15 cellular contexts compared by ENCODE assay signal in the genomic region with DNA sequence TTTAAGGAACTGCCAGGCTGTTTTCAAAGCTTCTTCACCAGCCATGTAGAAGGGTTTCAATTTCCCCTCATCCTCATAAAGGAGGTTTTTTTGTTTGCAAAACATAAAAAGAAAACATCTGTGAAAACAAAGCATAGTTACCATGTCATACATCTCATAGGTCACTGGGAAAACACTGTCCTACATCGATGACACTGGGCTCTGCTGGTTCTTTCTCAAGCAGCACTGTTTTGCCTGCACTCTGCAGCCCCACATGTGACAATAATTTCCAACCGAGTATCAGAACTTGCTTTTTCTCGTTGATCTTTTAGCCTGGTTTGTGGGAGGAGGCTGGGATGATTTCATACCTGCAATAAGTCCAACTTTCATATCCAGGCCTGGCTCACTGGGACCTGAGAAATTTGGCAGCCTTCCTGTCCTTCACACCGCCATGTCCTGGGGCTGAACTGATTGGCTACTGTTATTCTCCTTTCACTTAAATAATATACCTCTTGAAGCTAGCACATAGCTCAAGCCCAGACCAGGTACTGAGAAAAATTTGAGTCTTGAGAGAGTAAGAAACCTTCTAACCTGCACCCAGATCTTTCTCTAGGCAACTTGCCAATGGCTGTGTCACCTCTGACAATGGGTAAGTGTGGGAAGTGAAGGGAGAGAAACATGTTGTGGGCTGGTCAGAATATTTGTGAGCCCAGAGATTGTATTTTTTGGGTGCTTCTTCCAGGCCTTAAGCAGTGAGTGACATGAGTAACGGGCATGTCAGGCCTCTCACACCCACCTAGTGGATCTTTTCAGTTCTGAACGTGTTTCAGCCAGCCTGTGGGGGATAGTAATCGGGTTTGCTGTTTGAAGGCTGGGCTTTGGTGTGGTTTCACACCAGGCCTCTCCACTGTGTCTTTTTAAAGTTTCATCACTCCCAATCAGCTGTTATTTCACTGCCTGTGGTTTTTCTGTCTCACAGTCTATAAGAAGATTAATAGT.
DNase-seq lines count a peak whose midpoint lies in the region; ATAC-seq and TF ChIP-seq lines count a peak whose summit lies in the region.
"Had no signal": no experiment of that assay in that cellular context is flagged by ENCODE, and none has a peak within 500 bp of the region (broad histone marks: within the 10 kb centered on the region; RNA-seq: fewer than 3 reads in every experiment).

No MANE protein-coding gene starts in this region.

- H3K4me3 ChIP-seq in HEK293 (ENCODE audit: low read depth, low read length): no peak overlapping the region
- H3K4me3 ChIP-seq in subcutaneous abdominal adipose tissue (ENCODE audit: low read depth in 1 of 5, low read length in 5 of 5): no peak overlapping the region
- no peak overlapping the region for H3K4me3 ChIP-seq in ascending aorta
- no peak overlapping the region for H3K4me3 ChIP-seq in esophagus muscularis mucosa
- H3K4me3 ChIP-seq: esophagus squamous epithelium, hepatocyte had no signal

- no peak overlapping the region for H3K9ac ChIP-seq in subcutaneous abdominal adipose tissue (ENCODE audit: low read length in 5 of 5)

- H3K4me1 ChIP-seq in HEK293 (ENCODE audit: control insufficient read depth, insufficient read depth, low read length): no peaks in the 10 kb centered on the region
- peaks cover 0 to 8% (median 5%) of the 10 kb centered on the region in 5 donors for H3K4me1 ChIP-seq in subcutaneous abdominal adipose tissue (ENCODE audit: control insufficient read depth in 5 of 5, insufficient read depth in 5 of 5, low read length in 5 of 5)
- H3K4me1 ChIP-seq in ascending aorta: no peaks in the 10 kb centered on the region
- no peaks in the 10 kb centered on the region for H3K4me1 ChIP-seq in esophagus muscularis mucosa

- DNase-seq in astrocyte of the hippocampus (ENCODE audit: low read depth, low spot score): peak; percentile 59
- peak; percentile 26 for DNase-seq in left ventricle myocardium superior
- DNase-seq in ascending aorta (ENCODE audit: low spot score in 2 of 2): no peak
- DNase-seq in esophagus muscularis mucosa (ENCODE audit: extremely low spot score): no peak
- no peak for DNase-seq in middle frontal gyrus (ENCODE audit: extremely low spot score, low spot score)
- DNase-seq: amygdala; esophagus squamous epithelium; naive thymus-derived CD4-positive, alpha-beta T cell; NCI-H2107; NCI-H748 treated with DMSO at 0.1 percent for 48 hours; substantia nigra; T-helper 2 cell had no signal

- H3K36me3 ChIP-seq in HEK293 (ENCODE audit: control insufficient read depth in 2 of 2, insufficient read depth in 1 of 2, low read length in 2 of 2) (no peaks in the 10 kb centered on the region), subcutaneous abdominal adipose tissue (ENCODE audit: control insufficient read depth in 5 of 5, insufficient read depth in 5 of 5, low read length in 5 of 5) (no peaks in the 10 kb centered on the region), ascending aorta (no peaks in the 10 kb centered on the region), esophagus muscularis mucosa (no peaks in the 10 kb centered on the region)
- H3K36me3 ChIP-seq: esophagus squamous epithelium had no signal

- H3K9me3 ChIP-seq in HEK293 (ENCODE audit: control insufficient read depth, insufficient read depth, low read depth, low read length) (no peaks in the 10 kb centered on the region), subcutaneous abdominal adipose tissue (ENCODE audit: control insufficient read depth in 5 of 5, low read length in 5 of 5) (peaks cover 0 to 5% (median 3%) of the 10 kb centered on the region in 5 donors), ascending aorta (no peaks in the 10 kb centered on the region), esophagus muscularis mucosa (peaks cover 0 to 4% (median 0%) of the 10 kb centered on the region in 4 donors)
- H3K9me3 ChIP-seq: esophagus squamous epithelium had no signal

- CTCF ChIA-PET in HEK293 (lab: Yijun Ruan, JAX): interaction anchor here (0.7 kb wide), 1 partner anchor 24 kb away, joined by 3 read pairs; no protein-coding TSS in a partner anchor

- intact Hi-C loops in left ventricle myocardium superior (cut with micrococcal nuclease) (no loop called here), ascending aorta (cut with DNase I) (no loop called here), esophagus muscularis mucosa (cut with DNase I) (no loop called here)

- WGBS in esophagus muscularis mucosa: 61% methylated on average over 7 of the region's 7 CpGs

- H3K27ac ChIP-seq in HEK293 (ENCODE audit: extremely low read depth, low read depth, low read length) (no peak overlapping the region), subcutaneous abdominal adipose tissue (ENCODE audit: low read depth, low read length) (peak overlapping the region; percentile 20), ascending aorta (no peak overlapping the region), esophagus muscularis mucosa (replicated peaks in 1 of 4) (no peak overlapping the region)
- H3K27ac ChIP-seq: hepatocyte had no signal

- TF ChIP-seq CTCF in HEK293 (tag by site-specific recombination; IDR thresholded peaks at IDR 0.05) (no peak), ascending aorta (IDR thresholded peaks at IDR 0.05) (no peak), esophagus muscularis mucosa (IDR thresholded peaks at IDR 0.05) (no peak)

- POLR2A ChIA-PET in HEK293 (lab: Yijun Ruan, JAX): no interaction called here

- peak; percentile 80 for ATAC-seq in left ventricle myocardium superior
- ATAC-seq: naive thymus-derived CD4-positive, alpha-beta T cell had no signal

- TF ChIP-seq POLR2A in esophagus muscularis mucosa (IDR thresholded peaks at IDR 0.05; ENCODE audit: low read depth): no peak

- TF ChIP-seq EP300 in esophagus muscularis mucosa (IDR thresholded peaks at IDR 0.05): no peak

- H3K27me3 ChIP-seq in subcutaneous abdominal adipose tissue (ENCODE audit: control insufficient read depth in 5 of 5, insufficient read depth in 4 of 5, low read length in 5 of 5) (no peaks in the 10 kb centered on the region), ascending aorta (no peaks in the 10 kb centered on the region), esophagus muscularis mucosa (no peaks in the 10 kb centered on the region)
- H3K27me3 ChIP-seq: esophagus squamous epithelium, hepatocyte had no signal

TF ChIP-seq in HEK293, 187 proteins besides CTCF, POLR2A, EP300 and RAD21:
- 0 out of 2 replicates have a peak, but pooled peaks have one; percentile 21 for TF ChIP-seq ZBTB17 (tag by site-specific recombination; IDR thresholded peaks at IDR 0.05)
- TF ChIP-seq ZFHX2 (tag by site-specific recombination; conservative IDR thresholded peaks at IDR 0.05): peak; percentile 61
- TF ChIP-seq ZSCAN18 (tag by site-specific recombination; IDR thresholded peaks at IDR 0.05): no peak

Comparison
In these comparisons a context has a peak if more than half of its experiments do, and no peak if none do; other contexts are left out.
1. DNase-seq: peak in astrocyte of the hippocampus (single experiment) and left ventricle myocardium superior (single experiment); none in ascending aorta (0 of 2), esophagus muscularis mucosa (single experiment) and middle frontal gyrus (single experiment).